19 cellular contexts compared by ENCODE assay signal in genomic region chr3:189772584-189772983, GRCh38.
DNase-seq lines count a peak whose midpoint lies in the region; ATAC-seq and TF ChIP-seq lines count a peak whose summit lies in the region.
"Had no signal": no experiment of that assay in that cellular context is flagged by ENCODE, and none has a peak within 500 bp of the region (broad histone marks: within the 10 kb centered on the region; RNA-seq: fewer than 3 reads in every experiment).

No MANE protein-coding gene starts in this region.

- no peaks in the 10 kb centered on the region for H3K27me3 ChIP-seq in MG63
- H3K27me3 ChIP-seq in osteoblast (ENCODE audit: insufficient read depth, low read length), result no peaks in the 10 kb centered on the region
- H3K27me3 ChIP-seq: BLaER1, testis had no signal

- H2AFZ ChIP-seq in osteoblast (ENCODE audit: low read length), result peak overlapping the region; percentile 80

- TF ChIP-seq CTCF in AG09309 (IDR thresholded peaks at IDR 0.05; ENCODE audit: control insufficient read depth, insufficient read depth, low read depth, low read length, missing control alignments) (no peak), osteoblast (IDR thresholded peaks at IDR 0.05; ENCODE audit: extremely low read depth, low read depth, low read length) (no peak), progenitor cell of endocrine pancreas (IDR thresholded peaks at IDR 0.05; ENCODE audit: unreplicated experiment) (no peak)

- H4K20me1 ChIP-seq in osteoblast (ENCODE audit: insufficient read depth, low read length), result no peaks in the 10 kb centered on the region
- H4K20me1 ChIP-seq: BLaER1 had no signal

- H3K27ac Mint-ChIP-seq in progenitor cell of endocrine pancreas, result no peak overlapping the region
- H3K27ac Mint-ChIP-seq: activated CD4-positive, alpha-beta memory T cell treated with anti-CD3 and anti-CD28 coated beads for 36 hours; activated T-cell treated with anti-CD3 and anti-CD28 coated beads, Interleukin-2, amount 50 U/mL, for 72 hours; naive B cell had no signal

- peaks cover 21% of the 10 kb centered on the region for H3K4me1 ChIP-seq in osteoblast (ENCODE audit: insufficient read depth, low read length)
- H3K4me1 ChIP-seq: BLaER1, left ventricle myocardium inferior, testis had no signal

- no peaks in the 10 kb centered on the region for H3K79me2 ChIP-seq in osteoblast (ENCODE audit: insufficient read depth, low read length)

- ATAC-seq in esophagus mucosa, result peak; percentile 37
- no peak for ATAC-seq in GM19455 (IDR thresholded peaks at IDR 0.05; ENCODE audit: unreplicated experiment)
- ATAC-seq: activated T-cell treated with anti-CD3 and anti-CD28 coated beads, Interleukin-2, amount 50 U/mL, for 72 hours had no signal

- peak overlapping the region; percentile 81 for H3K27ac ChIP-seq in osteoblast (ENCODE audit: low read depth, low read length)
- H3K27ac ChIP-seq: BLaER1, left ventricle myocardium inferior, testis had no signal

- H3K4me1 Mint-ChIP-seq in progenitor cell of endocrine pancreas (ENCODE audit: low read depth), result peaks cover 18% of the 10 kb centered on the region
- H3K4me1 Mint-ChIP-seq: naive B cell had no signal

- H3K36me3 Mint-ChIP-seq in progenitor cell of endocrine pancreas (ENCODE audit: insufficient read depth), result no peaks in the 10 kb centered on the region
- H3K36me3 Mint-ChIP-seq: activated CD4-positive, alpha-beta memory T cell treated with anti-CD3 and anti-CD28 coated beads for 36 hours; naive B cell had no signal

- H3K9me3 Mint-ChIP-seq in progenitor cell of endocrine pancreas (ENCODE audit: low read depth), result no peaks in the 10 kb centered on the region
- H3K9me3 Mint-ChIP-seq: activated CD4-positive, alpha-beta memory T cell treated with anti-CD3 and anti-CD28 coated beads for 36 hours; activated T-cell treated with anti-CD3 and anti-CD28 coated beads, Interleukin-2, amount 50 U/mL, for 72 hours had no signal

- H3K36me3 ChIP-seq in MG63 (no peaks in the 10 kb centered on the region), osteoblast (ENCODE audit: insufficient read depth, low read length) (no peaks in the 10 kb centered on the region)
- H3K36me3 ChIP-seq: BLaER1, left ventricle myocardium inferior had no signal

- H3K27me3 Mint-ChIP-seq in progenitor cell of endocrine pancreas, result peaks cover 28% of the 10 kb centered on the region
- H3K27me3 Mint-ChIP-seq: activated CD4-positive, alpha-beta memory T cell treated with anti-CD3 and anti-CD28 coated beads for 36 hours; naive B cell had no signal

- H3K4me2 ChIP-seq in osteoblast (ENCODE audit: insufficient read depth, low read length), result peak overlapping the region; percentile 85
- H3K4me2 ChIP-seq: BLaER1 had no signal

- H3K4me3 ChIP-seq in AG09309 (ENCODE audit: control insufficient read depth, low read depth, low read length) (no peak overlapping the region), MG63 (peak overlapping the region; percentile 1; the same call in 1 of the 2 replicates), osteoblast (ENCODE audit: insufficient read depth, low read length) (peak overlapping the region; percentile 51)
- H3K4me3 ChIP-seq: BLaER1, left ventricle myocardium inferior, testis had no signal

- no peak overlapping the region for H3K4me3 Mint-ChIP-seq in progenitor cell of endocrine pancreas (ENCODE audit: low read depth)
- H3K4me3 Mint-ChIP-seq: activated CD4-positive, alpha-beta memory T cell treated with anti-CD3 and anti-CD28 coated beads for 36 hours; activated T-cell treated with anti-CD3 and anti-CD28 coated beads, Interleukin-2, amount 50 U/mL, for 72 hours; naive B cell had no signal

- H3K9me3 ChIP-seq in MG63, result no peaks in the 10 kb centered on the region
- no peaks in the 10 kb centered on the region for H3K9me3 ChIP-seq in osteoblast (ENCODE audit: low read depth, low read length)
- H3K9me3 ChIP-seq: BLaER1, left ventricle myocardium inferior, testis had no signal

- DNase-seq in AG09309 (ENCODE audit: low read depth) (peak; percentile 49), MG63 (peak; percentile 33), osteoblast (ENCODE audit: insufficient read length, low spot score, missing footprints) (peak; percentile 27), DMS 273 treated with DMSO at 0.1 percent for 48 hours (lab: John Stamatoyannopoulos, UW) (no peak), progenitor cell of endocrine pancreas (ENCODE audit: low spot score, unreplicated experiment) (no peak), NCI-H1694 treated with DMSO at 0.1 percent for 48 hours (lab: John Stamatoyannopoulos, UW) (no peak)
- DNase-seq: activated CD4-positive, alpha-beta memory T cell treated with anti-CD3 and anti-CD28 coated beads for 36 hours; activated T-cell treated with anti-CD3 and anti-CD28 coated beads, Interleukin-2, amount 50 U/mL, for 72 hours; DMS53; H7; hypothalamus; left ventricle myocardium inferior; naive B cell; SHP77 treated with DMSO at 0.1 percent for 48 hours; T-helper 9 cell; testis had no signal

Comparison
In these comparisons a context has a peak if more than half of its experiments do, and no peak if none do; other contexts are left out.
1. DNase-seq: peak in AG09309 (single experiment), MG63 (single experiment) and osteoblast (single experiment); none in DMS 273 treated with DMSO at 0.1 percent for 48 hours (single experiment), progenitor cell of endocrine pancreas (single experiment) and NCI-H1694 treated with DMSO at 0.1 percent for 48 hours (single experiment).